8 cellular contexts compared by ENCODE assay signal in the genomic region with DNA sequence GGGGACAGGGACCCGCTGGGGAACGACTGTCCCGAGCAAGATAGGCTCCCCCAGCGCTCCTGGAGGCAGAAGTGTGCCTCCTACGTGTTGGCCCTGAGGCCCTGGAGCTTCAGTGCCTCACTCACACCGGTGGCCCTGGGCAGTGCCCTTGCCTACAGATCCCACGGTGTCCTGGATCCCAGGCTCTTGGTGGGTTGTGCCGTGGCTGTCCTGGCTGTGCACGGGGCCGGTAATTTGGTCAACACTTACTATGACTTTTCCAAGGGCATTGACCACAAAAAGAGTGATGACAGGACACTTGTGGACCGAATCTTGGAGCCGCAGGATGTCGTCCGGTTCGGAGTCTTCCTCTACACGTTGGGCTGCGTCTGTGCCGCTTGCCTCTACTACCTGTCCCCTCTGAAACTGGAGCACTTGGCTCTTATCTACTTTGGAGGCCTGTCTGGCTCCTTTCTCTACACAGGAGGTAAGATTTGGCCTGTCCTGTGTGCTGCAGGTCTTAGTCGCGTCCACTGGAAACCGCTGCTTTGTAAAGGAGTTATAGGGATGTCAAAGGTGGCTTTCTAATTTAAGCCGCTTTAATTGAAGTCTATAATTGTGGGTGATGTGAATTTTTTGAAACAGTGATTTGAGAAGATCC. TPM values are rescaled to one million over a fixed set of nuclear protein-coding genes. Genes with fewer than 3 reads are reported as not detected.
DNase-seq lines count a peak whose midpoint lies in the region; ATAC-seq and TF ChIP-seq lines count a peak whose summit lies in the region.

No MANE protein-coding gene starts in this region.

- no peak for ATAC-seq in HG03442 (IDR thresholded peaks at IDR 0.05; ENCODE audit: unreplicated experiment)

- H3K36me3 Mint-ChIP-seq in endothelial cell (ENCODE audit: low read depth, unreplicated experiment) (peaks cover 16% of the 10 kb centered on the region), neural crest cell (ENCODE audit: low read depth) (peaks cover 2% of the 10 kb centered on the region)

- no peak for DNase-seq in GM12864 (ENCODE audit: low read depth)
- no peak for DNase-seq in HFF-Myc (ENCODE audit: extremely low read depth, low read depth)
- no peak for DNase-seq in SJCRH30
- DNase-seq in endothelial cell (ENCODE audit: low spot score) = no peak
- no peak for DNase-seq in neural crest cell (ENCODE audit: low read depth, low spot score)
- no peak for DNase-seq in cerebellum (ENCODE audit: low spot score)
- no peak for DNase-seq in stimulated activated CD4-positive, alpha-beta T cell treated with anti-CD3 and anti-CD28 coated beads, Interleukin-2, amount 100 ng/mL, for 48 hours

- TF ChIP-seq CTCF in GM12864 (IDR thresholded peaks at IDR 0.05; ENCODE audit: low read depth, low read length, missing control alignments) = no peak
- no peak for TF ChIP-seq CTCF in HFF-Myc (IDR thresholded peaks at IDR 0.05; ENCODE audit: low read depth, low read length, missing control alignments)
- no peak for TF ChIP-seq CTCF in endothelial cell (IDR thresholded peaks at IDR 0.05; ENCODE audit: unreplicated experiment)
- TF ChIP-seq CTCF in neural crest cell (conservative IDR thresholded peaks at IDR 0.05) = no peak

- no peaks in the 10 kb centered on the region for H3K27me3 ChIP-seq in SJCRH30

- H3K4me3 ChIP-seq in GM12864 (ENCODE audit: low read depth, low read length) (peak overlapping the region; percentile 91), HFF-Myc (replicated peaks; ENCODE audit: low read depth, low read length) (peak overlapping the region; percentile 80), SJCRH30 (peak overlapping the region; percentile 100)

- no peaks in the 10 kb centered on the region for H3K4me1 ChIP-seq in SJCRH30

- H3K4me1 Mint-ChIP-seq in endothelial cell (ENCODE audit: unreplicated experiment) = peaks cover 20% of the 10 kb centered on the region
- H3K4me1 Mint-ChIP-seq in neural crest cell = peaks cover 25% of the 10 kb centered on the region

- H3K9me3 Mint-ChIP-seq in endothelial cell (ENCODE audit: unreplicated experiment) (no peaks in the 10 kb centered on the region), neural crest cell (no peaks in the 10 kb centered on the region)

- H3K9me3 ChIP-seq in SJCRH30 (replicated peaks) = no peaks in the 10 kb centered on the region

- H3K27me3 Mint-ChIP-seq in endothelial cell (ENCODE audit: unreplicated experiment) (peaks cover 6% of the 10 kb centered on the region), neural crest cell (ENCODE audit: low read depth) (peaks cover 2% of the 10 kb centered on the region)

- H3K27ac ChIP-seq in SJCRH30 = peak overlapping the region; percentile 97

- H3K36me3 ChIP-seq in SJCRH30 = peaks cover 10% of the 10 kb centered on the region

- H3K4me3 Mint-ChIP-seq in endothelial cell (ENCODE audit: unreplicated experiment) (peak overlapping the region; percentile 96), neural crest cell (peak overlapping the region; percentile 92)

- peak overlapping the region; percentile 92 for H3K27ac Mint-ChIP-seq in endothelial cell (ENCODE audit: unreplicated experiment)
- peak overlapping the region; percentile 97 for H3K27ac Mint-ChIP-seq in neural crest cell (ENCODE audit: unreplicated experiment)

RNA-seq across cellular contexts. Expression of gene UBIAD1, which starts 0.7 kb away (rescaled TPM):
- 26.5 and 27.1 TPM in 2 replicates for total RNA-seq in SJCRH30 (2014; rRNA removed; shearing (Covaris generic))
- 16.5 TPM for total RNA-seq in endothelial cell (ENCODE audit: unreplicated experiment)
- 20.9 and 22.0 TPM in 2 replicates for total RNA-seq in neural crest cell
- total RNA-seq in cerebellum = 17.8 TPM

RNA-seq across cellular contexts. Expression of gene MTOR, which starts 11.4 kb away (rescaled TPM):
- total RNA-seq in SJCRH30 (2014; rRNA removed; shearing (Covaris generic)) = 54.6 and 55.2 TPM in 2 replicates
- total RNA-seq in endothelial cell (ENCODE audit: unreplicated experiment) = 61.9 TPM
- total RNA-seq in neural crest cell = 67.2 and 68.6 TPM in 2 replicates
- 54.1 TPM for total RNA-seq in cerebellum
